8 cellular contexts compared by ENCODE assay signal in genomic region chr9:112091805-112092204, GRCh38.
DNase-seq lines count a peak whose midpoint lies in the region; ATAC-seq and TF ChIP-seq lines count a peak whose summit lies in the region.

No MANE protein-coding gene starts in this region.

- intact Hi-C loops in PC-9 (cut with micrococcal nuclease; ENCODE audit: unreplicated experiment) = no loop called here

- H3K14ac ChIP-seq in mesenchymal stem cell (ENCODE audit: low read length in 2 of 2) = no peak overlapping the region

- no peaks in the 10 kb centered on the region for H3K9me2 ChIP-seq in PC-9 (ENCODE audit: insufficient read depth)

- no peak overlapping the region for H4K8ac ChIP-seq in mesenchymal stem cell (ENCODE audit: low read length)

- H2AFZ ChIP-seq in mesenchymal stem cell (ENCODE audit: low read depth, low read length) (no peak overlapping the region), PC-9 (no peak overlapping the region)

- H2BK12ac ChIP-seq in mesenchymal stem cell (ENCODE audit: low read length in 2 of 2) = no peak overlapping the region

- CTCF ChIA-PET in PC-9 (lab: Charles Lee) = interaction anchor here (0.6 kb wide), 1 partner anchor 229 kb away, joined by 5 read pairs; no protein-coding TSS in a partner anchor

- no peak overlapping the region for H3K18ac ChIP-seq in mesenchymal stem cell (ENCODE audit: low read depth in 1 of 2, low read length in 2 of 2)

- H3K79me2 ChIP-seq in PC-9 (ENCODE audit: low read depth) = no peaks in the 10 kb centered on the region

- peak; percentile 21 for DNase-seq in ACHN
- peak; percentile 36 for DNase-seq in OCI-M1 (lab: John Stamatoyannopoulos, UW)
- DNase-seq in foreskin fibroblast = peak in 1 of 2 donors; percentile 42
- no peak for DNase-seq in mesenchymal stem cell
- DNase-seq in activated effector memory CD4-positive, alpha-beta T cell treated with anti-CD3 and anti-CD28 coated beads, Interleukin-2, amount 50 U/mL, for 16 hours = no peak
- DNase-seq in PC-9 = no peak

- TF ChIP-seq CTCF in GM12874 (IDR thresholded peaks at IDR 0.05; ENCODE audit: insufficient read depth, low read depth, low read length) (peak; percentile 46), foreskin fibroblast (IDR thresholded peaks at IDR 0.05; ENCODE audit: low read depth, low read length) (peak; percentile 53), PC-9 (conservative IDR thresholded peaks at IDR 0.05) (no peak)

- H2BK15ac ChIP-seq in mesenchymal stem cell (ENCODE audit: low read depth, poor library complexity, severe bottlenecking) = no peak overlapping the region

- POLR2A ChIA-PET in PC-9 (lab: Charles Lee; ENCODE audit: unreplicated experiment) = interaction anchor here (0.6 kb wide), 1 partner anchor 1487 kb away, joined by 4 read pairs; no protein-coding TSS in a partner anchor

- H3K4me3 ChIP-seq in foreskin fibroblast (ENCODE audit: low read depth in 1 of 2, low read length in 2 of 2) (no peak overlapping the region), mesenchymal stem cell (ENCODE audit: insufficient read depth in 1 of 2, low read depth in 1 of 2, low read length in 2 of 2) (no peak overlapping the region), PC-9 (no peak overlapping the region)

- H4K91ac ChIP-seq in mesenchymal stem cell (ENCODE audit: low read length) = no peak overlapping the region

- H3K79me1 ChIP-seq in mesenchymal stem cell (replicated peaks; ENCODE audit: low read length, poor library complexity, severe bottlenecking) = peaks cover 5% of the 10 kb centered on the region

- no peaks in the 10 kb centered on the region; the same call in 1 of the 2 replicates for H3F3A ChIP-seq in PC-9 (ENCODE audit: insufficient read depth, low read depth)

- no peak overlapping the region for H3K23ac ChIP-seq in mesenchymal stem cell (ENCODE audit: low read length in 2 of 2)

- WGBS in mesenchymal stem cell = 67% methylated on average over 1 of the region's 1 CpG

- ATAC-seq in HG03097 (IDR thresholded peaks at IDR 0.05; ENCODE audit: low FRiP score, unreplicated experiment) = no peak

- no peak overlapping the region for H3K9ac ChIP-seq in mesenchymal stem cell (ENCODE audit: low read length)

- H3K27ac ChIP-seq in mesenchymal stem cell (ENCODE audit: low read length, poor library complexity, severe bottlenecking) (no peak overlapping the region), PC-9 (no peak overlapping the region)

- peaks cover 0 to 13% of the 10 kb centered on the region in 2 experiments for H3K36me3 ChIP-seq in mesenchymal stem cell (ENCODE audit: control insufficient read depth in 1 of 2, insufficient read depth in 2 of 2, low read depth in 1 of 2, low read length in 2 of 2)
- peaks cover 7% of the 10 kb centered on the region; the same call in 1 of the 2 replicates for H3K36me3 ChIP-seq in PC-9 (ENCODE audit: low read depth)

- BruUV-seq in PC-9 (replicated peaks; lab: Mats Ljungman, UMichigan) = no TSS peak

- no peak overlapping the region for H2BK5ac ChIP-seq in mesenchymal stem cell (ENCODE audit: low read depth, low read length, poor library complexity, severe bottlenecking)

- H2AK5ac ChIP-seq in mesenchymal stem cell (ENCODE audit: low read length, severe bottlenecking) = no peak overlapping the region

- in situ Hi-C loops in ACHN (cut with HindIII; ENCODE audit: low pct_ligation_motif_present, low pct_unique_long_range_greater_than_20kb, low sequenced_read_pairs) = no loop called here

- no peaks in the 10 kb centered on the region for H3K27me3 ChIP-seq in mesenchymal stem cell (ENCODE audit: control insufficient read depth in 1 of 2, insufficient read depth in 1 of 2, low read length in 2 of 2)
- no peaks in the 10 kb centered on the region for H3K27me3 ChIP-seq in PC-9 (ENCODE audit: insufficient read depth, low read depth)

- H3K9me3 ChIP-seq in mesenchymal stem cell (ENCODE audit: control insufficient read depth, low read length) = no peaks in the 10 kb centered on the region
- H3K9me3 ChIP-seq in PC-9 (ENCODE audit: insufficient read depth, low read depth) = no peaks in the 10 kb centered on the region

- H3K4me1 ChIP-seq in mesenchymal stem cell (ENCODE audit: control insufficient read depth, insufficient read depth, low read depth, low read length) (peaks cover 2% of the 10 kb centered on the region), PC-9 (replicated peaks; ENCODE audit: insufficient read depth) (no peaks in the 10 kb centered on the region)

- no peaks in the 10 kb centered on the region for H4K20me1 ChIP-seq in PC-9 (ENCODE audit: insufficient read depth)

- H3K4me2 ChIP-seq in mesenchymal stem cell (ENCODE audit: low read length, poor library complexity, severe bottlenecking) (no peak overlapping the region), PC-9 (no peak overlapping the region)

- H2BK120ac ChIP-seq in mesenchymal stem cell (ENCODE audit: low read depth, low read length) = no peak overlapping the region

- H3K4ac ChIP-seq in mesenchymal stem cell (ENCODE audit: low read depth in 1 of 2, low read length in 2 of 2) = no peak overlapping the region

Comparison
In these comparisons a context has a peak if more than half of its experiments do, and no peak if none do; other contexts are left out.
1. DNase-seq: peak in ACHN (single experiment) and OCI-M1 (single experiment); none in mesenchymal stem cell (single experiment), activated effector memory CD4-positive, alpha-beta T cell treated with anti-CD3 and anti-CD28 coated beads, Interleukin-2, amount 50 U/mL, for 16 hours (single experiment) and PC-9 (0 of 2).